Comparison of ENCODE assay signal across 28 cellular contexts in genomic region chr9:135835131-135835530, GRCh38.
"Had no signal": no experiment of that assay in that cellular context is flagged by ENCODE, and none has a peak within 500 bp of the region (broad histone marks: within the 10 kb centered on the region; RNA-seq: fewer than 3 reads in every experiment).

No MANE protein-coding gene starts in this region.

- H3K4me3 ChIP-seq: left lung, lung, mucosa of descending colon, neural progenitor cell, ovary, right atrium auricular region, right lobe of liver, smooth muscle cell, stomach, testis, thyroid gland, transverse colon, upper lobe of left lung had no signal

- ATAC-seq: left colon; left lung; mucosa of descending colon; naive thymus-derived CD4-positive, alpha-beta T cell; right lobe of liver; stimulated activated naive B cell treated with anti-CD40 and anti-IgM and Interleukin-4, amounts not matched to agents 10 μg/mL and 1 μg/mL and 100 μg/mL, for 72 hours; stimulated activated naive CD8-positive, alpha-beta T cell treated with anti-CD3 and anti-CD28 coated beads, Interleukin-15, Interleukin-2, amounts not matched to agents 100 U/mL and 50 U/mL, for 24 hours had no signal

- H3K27me3 ChIP-seq: left lung, neural progenitor cell, neutrophil, ovary, right atrium auricular region, right lobe of liver, stomach, testis, thyroid gland, transverse colon, upper lobe of left lung had no signal

- H3K36me3 ChIP-seq: neural progenitor cell, ovary, right atrium auricular region, right lobe of liver, thyroid gland, transverse colon had no signal

- DNase-seq: hypothalamus; immature natural killer cell; kidney; left colon; left lung; mesendoderm; midbrain; mucosa of descending colon; naive thymus-derived CD4-positive, alpha-beta T cell; nephron progenitor cell; occipital lobe; ovary; right lobe of liver; stimulated activated CD4-positive, alpha-beta T cell treated with anti-CD3 and anti-CD28 coated beads, Interleukin-1b, Interleukin-23, amount 100 ng/mL, for 48 hours; stimulated activated CD4-positive, alpha-beta T cell treated with anti-CD3 and anti-CD28 coated beads, Interleukin-4, amount 100 ng/mL, for 1 hour; stimulated activated naive B cell treated with anti-CD40 and anti-IgM and Interleukin-4, amounts not matched to agents 10 μg/mL and 1 μg/mL and 100 μg/mL, for 72 hours; stimulated activated naive CD8-positive, alpha-beta T cell treated with anti-CD3 and anti-CD28 coated beads, Interleukin-15, Interleukin-2, amounts not matched to agents 100 U/mL and 50 U/mL, for 24 hours; stomach; testis; thyroid gland; transverse colon; upper lobe of left lung had no signal

- H3K4me1 ChIP-seq: left lung, neural progenitor cell, right atrium auricular region, right lobe of liver, testis, thyroid gland, transverse colon, upper lobe of left lung had no signal

- H2AFZ ChIP-seq: neural progenitor cell had no signal

- H3K9me3 Mint-ChIP-seq: immature natural killer cell, neural progenitor cell had no signal

- H3K4me3 Mint-ChIP-seq: immature natural killer cell; naive thymus-derived CD4-positive, alpha-beta T cell; nephron progenitor cell; neural progenitor cell; stimulated activated naive B cell treated with anti-CD40 and anti-IgM and Interleukin-4, amounts not matched to agents 10 μg/mL and 1 μg/mL and 100 μg/mL, for 72 hours had no signal

- H3K27ac ChIP-seq: left lung, neutrophil, ovary, right atrium auricular region, right lobe of liver, stomach, testis, thyroid gland, transverse colon, upper lobe of left lung had no signal

- H3K27ac Mint-ChIP-seq: immature natural killer cell; naive thymus-derived CD4-positive, alpha-beta T cell; nephron progenitor cell; neural progenitor cell; progenitor cell of endocrine pancreas; stimulated activated naive B cell treated with anti-CD40 and anti-IgM and Interleukin-4, amounts not matched to agents 10 μg/mL and 1 μg/mL and 100 μg/mL, for 72 hours had no signal

- H3K27me3 Mint-ChIP-seq: naive thymus-derived CD4-positive, alpha-beta T cell; progenitor cell of endocrine pancreas; stimulated activated naive B cell treated with anti-CD40 and anti-IgM and Interleukin-4, amounts not matched to agents 10 μg/mL and 1 μg/mL and 100 μg/mL, for 72 hours had no signal

- H3K4me1 Mint-ChIP-seq: nephron progenitor cell, neural progenitor cell had no signal

- H3K4me2 ChIP-seq: neural progenitor cell, smooth muscle cell had no signal
